In genomic region chr6:34342247-34342646, GRCh38 we compare ENCODE assay signal across 21 cellular contexts. TPM values are rescaled to one million over a fixed set of nuclear protein-coding genes. Genes with fewer than 3 reads are reported as not detected.
DNase-seq lines count a peak whose midpoint lies in the region; ATAC-seq and TF ChIP-seq lines count a peak whose summit lies in the region.
"Had no signal": no experiment of that assay in that cellular context is flagged by ENCODE, and none has a peak within 500 bp of the region (broad histone marks: within the 10 kb centered on the region; RNA-seq: fewer than 3 reads in every experiment).

No MANE protein-coding gene starts in this region.

- peaks cover 7% of the 10 kb centered on the region for H3K9me3 Mint-ChIP-seq in glutamatergic neuron (ENCODE audit: unreplicated experiment)
- H3K9me3 Mint-ChIP-seq in endothelial cell (ENCODE audit: unreplicated experiment): no peaks in the 10 kb centered on the region
- H3K9me3 Mint-ChIP-seq: CD8-positive, alpha-beta memory T cell had no signal

- H3K4me3 Mint-ChIP-seq in glutamatergic neuron (ENCODE audit: unreplicated experiment) (no peak overlapping the region), endothelial cell (ENCODE audit: unreplicated experiment) (no peak overlapping the region)
- H3K4me3 Mint-ChIP-seq: B cell; CD8-positive, alpha-beta memory T cell had no signal

- H3K36me3 Mint-ChIP-seq in glutamatergic neuron (ENCODE audit: unreplicated experiment): peaks cover 5% of the 10 kb centered on the region
- H3K36me3 Mint-ChIP-seq in endothelial cell (ENCODE audit: low read depth, unreplicated experiment): peaks cover 9% of the 10 kb centered on the region

- intact Hi-C loops in left ventricle myocardium inferior (cut with micrococcal nuclease): no loop called here
- intact Hi-C loops in Right ventricle myocardium superior (cut with DNase I): no loop called here
- intact Hi-C loops in gastrocnemius medialis (cut with DNase I; ENCODE audit: low total_unique reads): no loop called here

- no peaks in the 10 kb centered on the region for H3K9me3 ChIP-seq in left ventricle myocardium inferior (replicated peaks)
- H3K9me3 ChIP-seq in gastrocnemius medialis: no peaks in the 10 kb centered on the region

- H3K27me3 Mint-ChIP-seq in glutamatergic neuron (ENCODE audit: unreplicated experiment) (no peaks in the 10 kb centered on the region), endothelial cell (ENCODE audit: unreplicated experiment) (peaks cover 1% of the 10 kb centered on the region)
- H3K27me3 Mint-ChIP-seq: B cell had no signal

- DNase-seq in left ventricle myocardium inferior (no peak), Right ventricle myocardium superior (no peak), glutamatergic neuron (no peak), gastrocnemius medialis (no peak), NCI-H2081 (lab: John Stamatoyannopoulos, UW) (no peak), NCI-H69 (lab: John Stamatoyannopoulos, UW) (no peak), endothelial cell (ENCODE audit: low spot score) (no peak), GM13977 (ENCODE audit: low spot score) (no peak)
- DNase-seq: CD8-positive, alpha-beta memory T cell; DMS79 treated with DMSO at 0.1 percent for 48 hours; GF-D8; KG1; MM.1S; NCI-H2029 treated with DMSO at 0.1 percent for 48 hours; NCI-H2171; NCI-H345; NCI-H510A treated with DMSO at 0.1 percent for 48 hours; NCI-H774; PC-9 had no signal

- no peak for TF ChIP-seq POLR2A in gastrocnemius medialis (IDR thresholded peaks at IDR 0.05)

- TF ChIP-seq CTCF in left ventricle myocardium inferior (IDR thresholded peaks at IDR 0.05; ENCODE audit: borderline replicate concordance) (no peak), glutamatergic neuron (IDR thresholded peaks at IDR 0.05; ENCODE audit: partially characterized antibody, unreplicated experiment) (no peak), gastrocnemius medialis (IDR thresholded peaks at IDR 0.05 in 4 of 5, conservative IDR thresholded peaks at IDR 0.05 in 1 of 5) (no peak), endothelial cell (IDR thresholded peaks at IDR 0.05; ENCODE audit: unreplicated experiment) (no peak), GM13977 (IDR thresholded peaks at IDR 0.05; ENCODE audit: extremely low read depth, insufficient read depth, missing control alignments) (no peak)

- in situ Hi-C loops in gastrocnemius medialis (cut with MboI; ENCODE audit: low sequenced_read_pairs in 4 of 4) (no loop called here), GM13977 (cut with MboI; ENCODE audit: low pct_unique_long_range_greater_than_20kb, low sequenced_read_pairs, unreplicated experiment) (no loop called here)

- H3K4me1 ChIP-seq in left ventricle myocardium inferior (peaks cover 79% of the 10 kb centered on the region), gastrocnemius medialis (peaks cover 62 to 72% of the 10 kb centered on the region in 2 donors)

- H3K27ac Mint-ChIP-seq in glutamatergic neuron (ENCODE audit: unreplicated experiment) (peak overlapping the region; percentile 75), endothelial cell (ENCODE audit: unreplicated experiment) (no peak overlapping the region)
- H3K27ac Mint-ChIP-seq: B cell had no signal

- H3K36me3 ChIP-seq in left ventricle myocardium inferior (no peaks in the 10 kb centered on the region), gastrocnemius medialis (no peaks in the 10 kb centered on the region)

- H3K4me3 ChIP-seq in left ventricle myocardium inferior (no peak overlapping the region), gastrocnemius medialis (no peak overlapping the region)
- H3K4me3 ChIP-seq: PC-9 had no signal

- H3K27ac ChIP-seq in left ventricle myocardium inferior (replicated peaks) (peak overlapping the region; percentile 63), gastrocnemius medialis (peak overlapping the region; percentile 72 to 90 (median 76))
- H3K27ac ChIP-seq: 22Rv1, PC-9 had no signal

- H3K27me3 ChIP-seq in left ventricle myocardium inferior (ENCODE audit: low read depth): no peaks in the 10 kb centered on the region
- H3K27me3 ChIP-seq in gastrocnemius medialis: no peaks in the 10 kb centered on the region

- no peak for ATAC-seq in Right ventricle myocardium superior (ENCODE audit: poor library complexity)
- no peak for ATAC-seq in gastrocnemius medialis

- H3K4me1 Mint-ChIP-seq in glutamatergic neuron (ENCODE audit: low read depth, unreplicated experiment): peaks cover 31% of the 10 kb centered on the region
- peaks cover 66% of the 10 kb centered on the region for H3K4me1 Mint-ChIP-seq in endothelial cell (ENCODE audit: unreplicated experiment)

RNA-seq across cellular contexts. Expression of gene NUDT3, which starts 50.2 kb away (rescaled TPM):
- total RNA-seq in left ventricle myocardium inferior (50.1 TPM), Right ventricle myocardium superior (49.6 TPM), glutamatergic neuron (ENCODE audit: unreplicated experiment) (76.1 TPM), gastrocnemius medialis (10 to 100 TPM; 40.0 to 71.9 (median 50.6) TPM), endothelial cell (ENCODE audit: unreplicated experiment) (52.0 TPM)
